Comparison of ENCODE assay signal across 30 cellular contexts in genomic region chr15:57223345-57223744, GRCh38.
DNase-seq lines count a peak whose midpoint lies in the region; ATAC-seq and TF ChIP-seq lines count a peak whose summit lies in the region.
"Had no signal": no experiment of that assay in that cellular context is flagged by ENCODE, and none has a peak within 500 bp of the region (broad histone marks: within the 10 kb centered on the region; RNA-seq: fewer than 3 reads in every experiment).

No MANE protein-coding gene starts in this region.

- H3K27me3 ChIP-seq in GM23248 (replicated peaks; ENCODE audit: insufficient read depth) (no peaks in the 10 kb centered on the region), neuron (ENCODE audit: insufficient read depth, low read length) (no peaks in the 10 kb centered on the region)
- H3K27me3 ChIP-seq: pancreas, spleen, upper lobe of left lung had no signal

- no peak overlapping the region for H3K27ac ChIP-seq in GM23248
- H3K27ac ChIP-seq: pancreas, spleen, upper lobe of left lung had no signal

- peaks cover 92% of the 10 kb centered on the region for H3K79me2 ChIP-seq in GM23248 (ENCODE audit: insufficient read depth)

- ATAC-seq in HG02610 (IDR thresholded peaks at IDR 0.05; ENCODE audit: unreplicated experiment) = no peak
- ATAC-seq: activated naive CD8-positive, alpha-beta T cell treated with anti-CD3 and anti-CD28 coated beads, Interleukin-2, amount 50 U/mL, for 24 hours; activated T-cell treated with anti-CD3 and anti-CD28 coated beads, Interleukin-2, amount 50 U/mL, for 4 hours; natural killer cell; pancreas; stimulated activated effector memory CD8-positive, alpha-beta T cell treated with anti-CD3 and anti-CD28 coated beads, Interleukin-12 subunit alpha, Interleukin-12 subunit beta, amount 100 ng/mL, for 72 hours; WTC11 had no signal

- H3K9me3 Mint-ChIP-seq in chondrocyte (ENCODE audit: low read depth) = no peaks in the 10 kb centered on the region
- H3K9me3 Mint-ChIP-seq: activated CD4-positive, alpha-beta T cell treated with anti-CD3 and anti-CD28 coated beads, Interleukin-2, amount 10 ng/mL, durations not matched to agents 7 days and 5 days; activated naive CD8-positive, alpha-beta T cell treated with anti-CD3 and anti-CD28 coated beads, Interleukin-2, amount 50 U/mL, for 24 hours; activated T-cell treated with anti-CD3 and anti-CD28 coated beads, Interleukin-2, amount 50 U/mL, for 4 hours; CD4-positive, CD25-positive, alpha-beta regulatory T cell; natural killer cell; stimulated activated effector memory CD8-positive, alpha-beta T cell treated with anti-CD3 and anti-CD28 coated beads, Interleukin-12 subunit alpha, Interleukin-12 subunit beta, amount 100 ng/mL, for 72 hours; WTC11 had no signal

- in situ Hi-C loops in GM23248 (cut with MboI) = no loop called here

- H3K9me3 ChIP-seq in GM23248 (ENCODE audit: low read depth) (no peaks in the 10 kb centered on the region), neuron (ENCODE audit: low read length) (no peaks in the 10 kb centered on the region)
- H3K9me3 ChIP-seq: pancreas, spleen, upper lobe of left lung had no signal

- peak overlapping the region; percentile 76 for H3K4me2 ChIP-seq in GM23248 (ENCODE audit: unreplicated experiment)

- H3K4me3 ChIP-seq in GM23248 = no peak overlapping the region
- H3K4me3 ChIP-seq in neuron (ENCODE audit: low read length) = peak overlapping the region; percentile 96
- H3K4me3 ChIP-seq: pancreas, spleen, upper lobe of left lung had no signal

- no peak for TF ChIP-seq CTCF in chondrocyte (IDR thresholded peaks at IDR 0.05)

- H4K20me1 ChIP-seq in GM23248 (ENCODE audit: insufficient read depth) = 0 out of 2 replicates have a peak, but pooled peaks cover 3% of the 10 kb centered on the region

- no peak overlapping the region for H2AFZ ChIP-seq in GM23248
- H2AFZ ChIP-seq in neuron (ENCODE audit: low read depth, low read length) = no peak overlapping the region

- 27 to 41% methylated on average over 2 of the region's 2 CpGs for WGBS in GM23248 (ENCODE audit: low coverage in 1 of 2, low lambda C conversion rate in 2 of 2, missing lambda C conversion rate in 2 of 2), 2 experiments

- H3K4me1 Mint-ChIP-seq in chondrocyte (ENCODE audit: low read depth) = peaks cover 75% of the 10 kb centered on the region
- H3K4me1 Mint-ChIP-seq: stimulated activated effector memory CD8-positive, alpha-beta T cell treated with anti-CD3 and anti-CD28 coated beads, Interleukin-12 subunit alpha, Interleukin-12 subunit beta, amount 100 ng/mL, for 72 hours had no signal

- no peak overlapping the region for H3K9ac ChIP-seq in GM23248

- no peaks in the 10 kb centered on the region for H3K36me3 Mint-ChIP-seq in chondrocyte (ENCODE audit: low read depth)
- H3K36me3 Mint-ChIP-seq: CD4-positive, CD25-positive, alpha-beta regulatory T cell; natural killer cell; stimulated activated effector memory CD8-positive, alpha-beta T cell treated with anti-CD3 and anti-CD28 coated beads, Interleukin-12 subunit alpha, Interleukin-12 subunit beta, amount 100 ng/mL, for 72 hours; WTC11 had no signal

- H3K9me2 ChIP-seq in GM23248 (ENCODE audit: insufficient read depth) = no peaks in the 10 kb centered on the region

- H3K4me1 ChIP-seq in GM23248 (ENCODE audit: insufficient read depth) (peaks cover 81% of the 10 kb centered on the region), neuron (ENCODE audit: insufficient read depth, low read length) (peaks cover 53% of the 10 kb centered on the region)

- H3F3A ChIP-seq in GM23248 (ENCODE audit: insufficient read depth) = peaks cover 42% of the 10 kb centered on the region

- H3K27me3 Mint-ChIP-seq in chondrocyte (ENCODE audit: low read depth) = no peaks in the 10 kb centered on the region
- H3K27me3 Mint-ChIP-seq: activated CD4-positive, alpha-beta T cell treated with anti-CD3 and anti-CD28 coated beads, Interleukin-2, amount 10 ng/mL, durations not matched to agents 7 days and 5 days; activated naive CD8-positive, alpha-beta T cell treated with anti-CD3 and anti-CD28 coated beads, Interleukin-2, amount 50 U/mL, for 24 hours; CD4-positive, CD25-positive, alpha-beta regulatory T cell had no signal

- peak; percentile 24 for DNase-seq in GM23248
- DNase-seq in NCI-H69 (lab: John Stamatoyannopoulos, UW) = peak; percentile 45
- DNase-seq in chondrocyte (ENCODE audit: low spot score) = no peak
- no peak for DNase-seq in NCI-H128 (lab: John Stamatoyannopoulos, UW; ENCODE audit: unreplicated experiment)
- no peak for DNase-seq in stimulated activated CD4-positive, alpha-beta T cell treated with anti-CD3 and anti-CD28 coated beads, Interleukin-2, amount 100 ng/mL, for 48 hours
- DNase-seq: activated CD4-positive, alpha-beta T cell treated with anti-CD3 and anti-CD28 coated beads, Interleukin-2, amount 10 ng/mL, durations not matched to agents 7 days and 5 days; activated naive CD8-positive, alpha-beta T cell treated with anti-CD3 and anti-CD28 coated beads, Interleukin-2, amount 50 U/mL, for 24 hours; activated T-cell treated with anti-CD3 and anti-CD28 coated beads, Interleukin-2, amount 50 U/mL, for 4 hours; CD4-positive, CD25-positive, alpha-beta regulatory T cell; glutamatergic neuron; H7; KBM-7; kidney; midbrain; natural killer cell; NCI-H1436 treated with DMSO at 0.1 percent for 48 hours; NK-92 treated with Interleukin-12 subunit alpha and Interleukin-12 subunit beta, amount 100 ng/mL, for 24 hours; pancreas; retina; SHP77; spleen; stimulated activated CD4-positive, alpha-beta T cell treated with anti-CD3 and anti-CD28 coated beads, Interleukin-4, amount 100 ng/mL, for 1 hour; substantia nigra; SW 1271; T-helper 9 cell; upper lobe of left lung had no signal

- H3K36me3 ChIP-seq in GM23248 (ENCODE audit: low read depth) (no peaks in the 10 kb centered on the region), neuron (ENCODE audit: insufficient read depth, low read length) (no peaks in the 10 kb centered on the region)
- H3K36me3 ChIP-seq: pancreas, spleen, upper lobe of left lung had no signal

- peak overlapping the region; percentile 89 for H3K27ac Mint-ChIP-seq in chondrocyte (ENCODE audit: unreplicated experiment)
- H3K27ac Mint-ChIP-seq: activated CD4-positive, alpha-beta T cell treated with anti-CD3 and anti-CD28 coated beads, Interleukin-2, amount 10 ng/mL, durations not matched to agents 7 days and 5 days; activated naive CD8-positive, alpha-beta T cell treated with anti-CD3 and anti-CD28 coated beads, Interleukin-2, amount 50 U/mL, for 24 hours; CD4-positive, CD25-positive, alpha-beta regulatory T cell; natural killer cell; stimulated activated effector memory CD8-positive, alpha-beta T cell treated with anti-CD3 and anti-CD28 coated beads, Interleukin-12 subunit alpha, Interleukin-12 subunit beta, amount 100 ng/mL, for 72 hours had no signal

- no peak overlapping the region for H3K4me3 Mint-ChIP-seq in chondrocyte (ENCODE audit: unreplicated experiment)
- H3K4me3 Mint-ChIP-seq: activated CD4-positive, alpha-beta T cell treated with anti-CD3 and anti-CD28 coated beads, Interleukin-2, amount 10 ng/mL, durations not matched to agents 7 days and 5 days; activated naive CD8-positive, alpha-beta T cell treated with anti-CD3 and anti-CD28 coated beads, Interleukin-2, amount 50 U/mL, for 24 hours; activated T-cell treated with anti-CD3 and anti-CD28 coated beads, Interleukin-2, amount 50 U/mL, for 4 hours; CD4-positive, CD25-positive, alpha-beta regulatory T cell; natural killer cell; stimulated activated effector memory CD8-positive, alpha-beta T cell treated with anti-CD3 and anti-CD28 coated beads, Interleukin-12 subunit alpha, Interleukin-12 subunit beta, amount 100 ng/mL, for 72 hours; WTC11 had no signal

Comparison
In these comparisons a context has a peak if more than half of its experiments do, and no peak if none do; other contexts are left out.
1. DNase-seq: peak in GM23248 (single experiment) and NCI-H69 (single experiment); none in chondrocyte (single experiment), NCI-H128 (single experiment) and stimulated activated CD4-positive, alpha-beta T cell treated with anti-CD3 and anti-CD28 coated beads, Interleukin-2, amount 100 ng/mL, for 48 hours (0 of 2).